11 cellular contexts compared by ENCODE assay signal in the genomic region with DNA sequence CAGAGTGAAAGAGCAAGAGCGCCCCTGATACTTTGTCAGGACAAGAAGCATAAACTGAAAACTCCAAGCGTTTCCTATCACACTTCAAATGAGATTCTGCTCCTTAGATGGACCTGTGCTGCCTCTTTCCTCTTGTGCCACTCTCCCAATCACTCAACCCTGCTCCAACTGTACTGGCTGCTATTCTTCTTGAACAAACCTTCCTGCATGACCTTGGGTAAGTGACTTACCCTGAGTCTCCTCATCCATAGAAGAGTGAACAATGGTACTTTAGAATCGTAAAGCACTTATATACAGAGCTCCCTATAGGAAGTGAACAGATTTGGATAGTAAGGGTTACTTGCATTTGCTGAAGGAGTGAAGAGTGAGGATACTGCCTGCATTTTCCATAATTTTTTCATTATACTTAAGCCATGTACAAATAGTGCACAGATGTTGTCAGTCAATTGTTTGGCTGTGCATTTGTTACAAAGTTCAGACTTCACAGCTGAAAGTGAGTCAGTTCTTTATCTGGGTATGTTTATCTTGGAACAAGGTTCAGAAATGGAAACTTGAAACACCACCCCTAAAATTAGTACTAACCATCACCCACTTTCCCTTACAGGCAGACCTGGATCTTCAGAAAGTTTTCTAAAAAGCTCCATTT. TPM values are rescaled to one million over a fixed set of nuclear protein-coding genes. Genes with fewer than 3 reads are reported as not detected.
DNase-seq lines count a peak whose midpoint lies in the region; ATAC-seq and TF ChIP-seq lines count a peak whose summit lies in the region.
"Had no signal": no experiment of that assay in that cellular context is flagged by ENCODE, and none has a peak within 500 bp of the region (broad histone marks: within the 10 kb centered on the region; RNA-seq: fewer than 3 reads in every experiment).

No MANE protein-coding gene starts in this region.

- peaks cover 6% of the 10 kb centered on the region for H3K36me3 Mint-ChIP-seq in activated naive CD8-positive, alpha-beta T cell
- H3K36me3 Mint-ChIP-seq in activated naive CD8-positive, alpha-beta T cell treated with anti-CD3 and anti-CD28 coated beads for 36 hours, result peaks cover 16% of the 10 kb centered on the region

- peak overlapping the region; percentile 47 for H3K27ac Mint-ChIP-seq in activated naive CD8-positive, alpha-beta T cell
- H3K27ac Mint-ChIP-seq in activated naive CD8-positive, alpha-beta T cell treated with anti-CD3 and anti-CD28 coated beads for 36 hours, result no peak overlapping the region

- ATAC-seq in HG02938 (IDR thresholded peaks at IDR 0.05; ENCODE audit: unreplicated experiment), result no peak
- ATAC-seq in HG02642 (IDR thresholded peaks at IDR 0.05; ENCODE audit: poor library complexity, unreplicated experiment), result no peak

- DNase-seq in activated naive CD8-positive, alpha-beta T cell treated with anti-CD3 and anti-CD28 coated beads for 36 hours, result no peak
- DNase-seq in cerebellar cortex (ENCODE audit: low spot score) (peak; percentile 34), kidney tubule cell (ENCODE audit: low spot score) (peak; percentile 13), transverse colon (no peak), HK-2 (ENCODE audit: unreplicated experiment) (no peak)
- DNase-seq: aorta; stimulated activated CD4-positive, alpha-beta T cell treated with anti-CD3 and anti-CD28 coated beads, Interleukin-4, amount 100 ng/mL, for 24 hours had no signal

- peak overlapping the region; percentile 30 to 60 (median 52) for H3K27ac ChIP-seq in transverse colon

- no peak for TF ChIP-seq EP300 in transverse colon (IDR thresholded peaks at IDR 0.05; ENCODE audit: low read depth)

- H3K9me3 ChIP-seq in transverse colon, result no peaks in the 10 kb centered on the region
- H3K9me3 ChIP-seq: tibial nerve had no signal

- H3K27me3 Mint-ChIP-seq in activated naive CD8-positive, alpha-beta T cell, result no peaks in the 10 kb centered on the region
- H3K27me3 Mint-ChIP-seq in activated naive CD8-positive, alpha-beta T cell treated with anti-CD3 and anti-CD28 coated beads for 36 hours, result no peaks in the 10 kb centered on the region

- no peak overlapping the region for H3K4me3 ChIP-seq in transverse colon
- H3K4me3 ChIP-seq: tibial nerve had no signal

- intact Hi-C loops in transverse colon (cut with DNase I; ENCODE audit: low total_unique reads), result no loop called here

- no peak for TF ChIP-seq CTCF in transverse colon (IDR thresholded peaks at IDR 0.05)

- peaks cover 25 to 63% (median 42%) of the 10 kb centered on the region in 4 donors for H3K4me1 ChIP-seq in transverse colon

- 74 to 80% methylated on average over 3 of the region's 3 CpGs for WGBS in transverse colon (ENCODE audit: low coverage in 1 of 2), 2 donors

- H3K4me3 Mint-ChIP-seq in activated naive CD8-positive, alpha-beta T cell, result no peak overlapping the region
- H3K4me3 Mint-ChIP-seq in activated naive CD8-positive, alpha-beta T cell treated with anti-CD3 and anti-CD28 coated beads for 36 hours, result no peak overlapping the region

- peaks cover 0 to 6% (median under 1%) of the 10 kb centered on the region in 4 donors for H3K36me3 ChIP-seq in transverse colon

- no peaks in the 10 kb centered on the region for H3K27me3 ChIP-seq in transverse colon
- H3K27me3 ChIP-seq: tibial nerve had no signal

- TF ChIP-seq POLR2A in transverse colon (IDR thresholded peaks at IDR 0.05), result no peak

- no peaks in the 10 kb centered on the region for H3K9me3 Mint-ChIP-seq in activated naive CD8-positive, alpha-beta T cell (ENCODE audit: low read depth)
- H3K9me3 Mint-ChIP-seq in activated naive CD8-positive, alpha-beta T cell treated with anti-CD3 and anti-CD28 coated beads for 36 hours, result no peaks in the 10 kb centered on the region

- in situ Hi-C loops in transverse colon (cut with MboI; ENCODE audit: low pct_ligation_motif_present in 1 of 4, low pct_unique_long_range_greater_than_20kb in 1 of 4, low sequenced_read_pairs in 3 of 4), result no loop called here

- peaks cover 27% of the 10 kb centered on the region for H3K4me1 Mint-ChIP-seq in activated naive CD8-positive, alpha-beta T cell (ENCODE audit: low read depth)
- peaks cover 20% of the 10 kb centered on the region for H3K4me1 Mint-ChIP-seq in activated naive CD8-positive, alpha-beta T cell treated with anti-CD3 and anti-CD28 coated beads for 36 hours

RNA-seq across cellular contexts. Expression of a gene that starts 10.8 kb away (rescaled TPM):
- total RNA-seq in activated naive CD8-positive, alpha-beta T cell treated with anti-CD3 and anti-CD28 coated beads for 36 hours, result 1 to 10 TPM; 4.1 to 6.6 TPM
- total RNA-seq in transverse colon, result 10 to 100 TPM in 1 of 4 donors, 1 to 10 TPM in 3; 3.0 to 14.8 (median 8.7) TPM

RNA-seq across cellular contexts. Expression of a gene that starts 20.4 kb away (rescaled TPM):
- total RNA-seq in activated naive CD8-positive, alpha-beta T cell treated with anti-CD3 and anti-CD28 coated beads for 36 hours, result 10 to 100 TPM; 33.2 to 37.7 TPM
- total RNA-seq in transverse colon, result 10 to 100 TPM; 13.5 to 34.6 (median 18.7) TPM

Comparison
In these comparisons a context has a peak if more than half of its experiments do, and no peak if none do; other contexts are left out.
1. DNase-seq: peak in cerebellar cortex (single experiment) and kidney tubule cell (single experiment); none in activated naive CD8-positive, alpha-beta T cell treated with anti-CD3 and anti-CD28 coated beads for 36 hours (single experiment), transverse colon (single experiment) and HK-2 (single experiment).